Comparison of ENCODE assay signal across 18 cellular contexts in the genomic region with DNA sequence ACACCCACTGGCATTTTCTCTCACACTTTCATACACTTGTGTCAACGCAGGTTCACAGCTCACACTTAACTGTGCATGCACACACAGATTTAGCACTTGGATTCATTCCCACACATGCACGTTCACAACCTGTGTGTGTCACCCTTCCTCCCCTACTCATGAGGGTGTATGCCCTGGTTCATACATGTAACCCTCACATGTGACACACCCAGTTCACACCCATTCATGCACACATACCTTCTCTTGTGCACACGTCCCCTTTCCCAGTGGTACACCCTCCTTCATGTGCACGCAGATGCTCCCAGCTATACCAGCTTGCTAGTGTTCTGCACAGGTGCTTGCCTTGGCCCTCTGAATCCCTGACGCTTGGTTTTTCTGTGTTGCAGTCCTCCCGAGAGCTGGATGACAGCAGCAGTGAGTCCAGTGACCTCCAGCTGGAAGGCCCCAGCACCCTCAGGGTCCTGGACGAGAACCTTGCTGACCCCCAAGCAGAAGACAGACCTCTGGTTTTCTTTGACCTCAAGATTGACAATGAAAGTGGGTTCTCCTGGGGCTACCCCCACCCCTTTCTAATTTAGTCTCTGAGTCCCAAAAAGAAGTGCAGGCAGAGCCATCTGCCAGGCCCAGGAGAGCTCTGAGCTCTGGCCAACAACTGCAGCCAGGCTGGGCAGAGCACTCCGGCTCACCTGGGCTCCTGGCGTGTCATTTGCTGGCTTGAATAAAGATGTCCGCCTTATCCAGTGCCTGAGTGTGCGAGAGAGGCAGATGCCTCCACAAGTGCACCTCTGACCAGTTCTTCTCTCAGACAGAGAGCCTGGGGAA. TPM values are rescaled to one million over a fixed set of nuclear protein-coding genes. Genes with fewer than 3 reads are reported as not detected.
A peak's percentile ranks its signal among the peaks of the same experiment; 100 is the strongest.
DNase-seq lines count a peak whose midpoint lies in the region; ATAC-seq and TF ChIP-seq lines count a peak whose summit lies in the region.
"Had no signal": no experiment of that assay in that cellular context is flagged by ENCODE, and none has a peak within 500 bp of the region (broad histone marks: within the 10 kb centered on the region; RNA-seq: fewer than 3 reads in every experiment).

No MANE protein-coding gene starts in this region.

- H3K4me1 ChIP-seq in breast epithelium (no peaks in the 10 kb centered on the region), lower lobe of right lung (peaks cover 31% of the 10 kb centered on the region), upper lobe of left lung (peaks cover 20 to 37% (median 28%) of the 10 kb centered on the region in 4 donors)

- CTCF ChIA-PET in MCF 10A (lab: Yijun Ruan, JAX) (interaction anchor here (0.6 to 0.8 kb wide), 2 partner anchors 264 to 423 kb away, joined by 3 read pairs; no protein-coding TSS in a partner anchor), RWPE1 (lab: Yijun Ruan, JAX) (interaction anchor here (1.8 kb wide), 1 partner anchor 70 kb away, joined by 8 read pairs; no protein-coding TSS in a partner anchor)

- peaks cover 12% of the 10 kb centered on the region for H3K4me1 Mint-ChIP-seq in MCF 10A (ENCODE audit: insufficient read depth, unreplicated experiment)
- H3K4me1 Mint-ChIP-seq: CD14-positive monocyte had no signal

- H3K36me3 ChIP-seq in breast epithelium = no peaks in the 10 kb centered on the region
- H3K36me3 ChIP-seq in lower lobe of right lung = peaks cover 40% of the 10 kb centered on the region
- peaks cover 0 to 53% (median 16%) of the 10 kb centered on the region in 4 donors for H3K36me3 ChIP-seq in upper lobe of left lung

- H3K27ac Mint-ChIP-seq in MCF 10A (ENCODE audit: low read depth, unreplicated experiment) = no peak overlapping the region

- intact Hi-C loops in breast epithelium (cut with DNase I; ENCODE audit: low total_unique reads) (no loop called here), MCF 10A (cut with micrococcal nuclease) (no loop called here), lower lobe of right lung (cut with DNase I) (loop anchor here (10.0 kb wide), 1 partner anchor 48 kb away; a partner anchor contains a TSS)

- H3K9me3 ChIP-seq in breast epithelium (no peaks in the 10 kb centered on the region), lower lobe of right lung (no peaks in the 10 kb centered on the region), upper lobe of left lung (no peaks in the 10 kb centered on the region)
- H3K9me3 ChIP-seq: A549 had no signal

- no peak for TF ChIP-seq EP300 in upper lobe of left lung (IDR thresholded peaks at IDR 0.05)

- H3K27ac ChIP-seq in breast epithelium (peak overlapping the region; percentile 61 to 92), RWPE1 (peak overlapping the region; percentile 8; the same call in 1 of the 2 replicates), lower lobe of right lung (peak overlapping the region; percentile 62), upper lobe of left lung (peak overlapping the region; percentile 35 to 81 (median 52))
- H3K27ac ChIP-seq: A549 had no signal

- no peaks in the 10 kb centered on the region for H3K27me3 Mint-ChIP-seq in MCF 10A (ENCODE audit: insufficient read depth, unreplicated experiment)

- DNase-seq in breast epithelium (ENCODE audit: low spot score in 2 of 2) (no peak), MCF 10A (ENCODE audit: unreplicated experiment) (no peak), RWPE1 (ENCODE audit: low spot score) (no peak), lower lobe of right lung (no peak), upper lobe of left lung (no peak), SK-N-DZ (ENCODE audit: low spot score) (no peak), GF-D8 (lab: John Stamatoyannopoulos, UW) (no peak)
- DNase-seq: COR-L47, KBM-7, NCI-H1048, NCI-H1694, NCI-H446, NCI-H774, SHP77 treated with DMSO at 0.1 percent for 48 hours had no signal

- H3K4me3 ChIP-seq in breast epithelium (no peak overlapping the region), lower lobe of right lung (no peak overlapping the region), upper lobe of left lung (no peak overlapping the region)
- H3K4me3 ChIP-seq: A549 had no signal

- TF ChIP-seq POLR2A in breast epithelium (IDR thresholded peaks at IDR 0.05) (no peak), upper lobe of left lung (IDR thresholded peaks at IDR 0.05) (no peak)

- BruUV-seq in MCF 10A (replicated peaks; lab: Mats Ljungman, UMichigan) = no TSS peak

- H3K27me3 ChIP-seq in breast epithelium (no peaks in the 10 kb centered on the region), lower lobe of right lung (ENCODE audit: low read depth) (no peaks in the 10 kb centered on the region), upper lobe of left lung (no peaks in the 10 kb centered on the region)

- 93 to 94% methylated on average over 8 to 11 of the region's 11 CpGs for WGBS in upper lobe of left lung, 2 donors

- no peak overlapping the region for H3K4me3 Mint-ChIP-seq in MCF 10A (ENCODE audit: unreplicated experiment)
- H3K4me3 Mint-ChIP-seq: CD14-positive monocyte had no signal

- H3K9me3 Mint-ChIP-seq in MCF 10A (ENCODE audit: unreplicated experiment) = no peaks in the 10 kb centered on the region

- ATAC-seq in lower lobe of right lung (no peak), upper lobe of left lung (ENCODE audit: low FRiP score in 2 of 2) (no peak), HG03520 (IDR thresholded peaks at IDR 0.05; ENCODE audit: unreplicated experiment) (no peak)
- ATAC-seq: A549, Panc1 had no signal

- TF ChIP-seq CTCF in breast epithelium (IDR thresholded peaks at IDR 0.05) (no peak), MCF 10A (IDR thresholded peaks at IDR 0.05; ENCODE audit: unreplicated experiment) (no peak), RWPE1 (conservative IDR thresholded peaks at IDR 0.05; ENCODE audit: low read depth) (no peak), lower lobe of right lung (IDR thresholded peaks at IDR 0.05) (no peak), upper lobe of left lung (IDR thresholded peaks at IDR 0.05) (no peak)

- peaks cover 6% of the 10 kb centered on the region for H3K36me3 Mint-ChIP-seq in MCF 10A (ENCODE audit: insufficient read depth, unreplicated experiment)

- POLR2A ChIA-PET in MCF 10A (lab: Yijun Ruan, JAX) = no interaction called here
- POLR2A ChIA-PET in RWPE1 (lab: Yijun Ruan, JAX; ENCODE audit: low non-redundant PET) = no interaction called here

RNA-seq across cellular contexts. Expression of a gene that starts 39.5 kb away (rescaled TPM):
- total RNA-seq in breast epithelium (1 to 10 TPM in 1 of 3 donors, not detected in 2; 1.0 TPM), MCF 10A (2022) (not detected in 2 replicates), lower lobe of right lung (not detected), upper lobe of left lung (under 1 TPM in 1 of 6 donors, not detected in 5; 0.30 TPM)
- not detected in 2 replicates for polyA plus RNA-seq in SK-N-DZ (2014; cell fraction: cytosol; rRNA removed)
- not detected in 2 replicates for polyA plus RNA-seq in SK-N-DZ (2014; cell fraction: nucleus; rRNA removed)
- polyA plus RNA-seq: CD14-positive monocyte had no signal

RNA-seq across cellular contexts. Expression of a gene that starts 48.3 kb away (rescaled TPM):
- total RNA-seq in breast epithelium (100 to 1,000 TPM in 1 of 3 donors, 10 to 100 TPM in 2; 37.8 to 103 (median 49.8) TPM), MCF 10A (2022) (33.4 and 33.9 TPM in 2 replicates), lower lobe of right lung (79.4 TPM), upper lobe of left lung (100 to 1,000 TPM in 2 of 6 donors, 10 to 100 TPM in 4; 63.1 to 247 (median 92.9) TPM)
- polyA plus RNA-seq in SK-N-DZ (2014; cell fraction: cytosol; rRNA removed) = 9.1 and 14.0 TPM in 2 replicates
- 13.7 and 17.4 TPM in 2 replicates for polyA plus RNA-seq in SK-N-DZ (2014; cell fraction: nucleus; rRNA removed)

RNA-seq across cellular contexts. Expression of a gene that starts 50.7 kb away (rescaled TPM):
- total RNA-seq in breast epithelium (10 to 100 TPM in 1 of 3 donors, 1 to 10 TPM in 2; 8.5 to 10.7 (median 9.7) TPM), MCF 10A (2022) (12.0 and 17.6 TPM in 2 replicates), lower lobe of right lung (16.3 TPM), upper lobe of left lung (10 to 100 TPM; 12.2 to 23.3 (median 18.3) TPM)
- polyA plus RNA-seq in SK-N-DZ (2014; cell fraction: cytosol; rRNA removed) = 10.7 and 13.9 TPM in 2 replicates
- polyA plus RNA-seq in SK-N-DZ (2014; cell fraction: nucleus; rRNA removed) = 6.9 and 16.8 TPM in 2 replicates

Comparison
In these comparisons a context has a peak if more than half of its experiments do, and no peak if none do; other contexts are left out.
1. H3K27ac ChIP-seq: peak in every context shown above with its lines; median percentile 76 in breast epithelium; 62 in lower lobe of right lung; 52 in upper lobe of left lung; 8 in RWPE1.